8 cellular contexts compared by ENCODE assay signal in genomic region chr1:91021686-91022517, GRCh38. TPM values are rescaled to one million over a fixed set of nuclear protein-coding genes. Genes with fewer than 3 reads are reported as not detected.
DNase-seq lines count a peak whose midpoint lies in the region; ATAC-seq and TF ChIP-seq lines count a peak whose summit lies in the region.

Gene ZNF644 (minus strand): TSS chr1:91022035. CDS start chr1:90982353, 39,682 bp downstream.

- H3K4me1 ChIP-seq in mononuclear cell (ENCODE audit: insufficient read depth, low read length) = peaks cover 42% of the 10 kb centered on the region

- peak; percentile 88 for ATAC-seq in GM21528 (IDR thresholded peaks at IDR 0.05; ENCODE audit: low FRiP score, unreplicated experiment)

- H3K9me3 ChIP-seq in mononuclear cell (ENCODE audit: low read depth, low read length) = no peaks in the 10 kb centered on the region

- H3K27me3 ChIP-seq in mononuclear cell (ENCODE audit: insufficient read depth, low read length) = no peaks in the 10 kb centered on the region

- H3K4me3 ChIP-seq in epithelial cell of esophagus (ENCODE audit: low read length) = peak within 1 kb of the TSS; percentile 88
- H3K4me3 ChIP-seq in mononuclear cell (ENCODE audit: low read length) = peak within 1 kb of the TSS; percentile 80

- TF ChIP-seq CTCF in epithelial cell of esophagus (IDR thresholded peaks at IDR 0.05; ENCODE audit: insufficient read depth, low read depth, low read length, missing control alignments) = no peak

- DNase-seq in DMS114 treated with DMSO at 0.1 percent for 48 hours (lab: John Stamatoyannopoulos, UW; ENCODE audit: unreplicated experiment) = peak; percentile 82
- DNase-seq in HuH-7.5 (ENCODE audit: low spot score) = peak; percentile 78
- peak; percentile 94 for DNase-seq in OCI-M1 (lab: John Stamatoyannopoulos, UW)
- peak; percentile 89 for DNase-seq in activated T-cell treated with anti-CD3 and anti-CD28 coated beads for 24 hours (ENCODE audit: low read depth)
- DNase-seq in epithelial cell of esophagus (ENCODE audit: low read depth) = peak; percentile 91
- DNase-seq in stimulated activated CD8-positive, alpha-beta memory T cell treated with anti-CD3 and anti-CD28 coated beads, Interleukin-4, amount 100 ng/mL, for 1 hour (ENCODE audit: low read depth in 2 of 2, low spot score in 1 of 2) = peak; percentile 70 to 80

RNA-seq across cellular contexts. Expression of gene ZNF644, which starts in this region (rescaled TPM):
- total RNA-seq in mononuclear cell = 260 TPM

Comparison
In these comparisons a context has a peak if more than half of its experiments do, and no peak if none do; other contexts are left out.
1. Peak in every context shown above with its lines: DNase-seq, ATAC-seq and H3K4me3 ChIP-seq.